In genomic region chr10:109393425-109393824, GRCh38 we compare ENCODE assay signal across 17 cellular contexts.
"Had no signal": no experiment of that assay in that cellular context is flagged by ENCODE, and none has a peak within 500 bp of the region (broad histone marks: within the 10 kb centered on the region; RNA-seq: fewer than 3 reads in every experiment).

No MANE protein-coding gene starts in this region.

- H3K4me3 ChIP-seq: ascending aorta, breast epithelium, gastrocnemius medialis, heart right ventricle, ovary, sigmoid colon, spleen, upper lobe of left lung had no signal

- H3K27me3 ChIP-seq: ascending aorta, breast epithelium, gastrocnemius medialis, ovary, sigmoid colon, spleen, upper lobe of left lung had no signal

- H3K4me3 Mint-ChIP-seq: activated naive CD4-positive, alpha-beta T cell treated with anti-CD3 and anti-CD28 coated beads for 36 hours; activated naive CD8-positive, alpha-beta T cell treated with anti-CD3 and anti-CD28 coated beads, Interleukin-2, amount 50 U/mL, for 24 hours; dendritic cell treated with granulocyte-macrophage colony-stimulating factor and Interleukin-4, amounts not matched to agents 40 ng/mL and 50 ng/mL, for 4 days; effector memory CD8-positive, alpha-beta T cell; nephron; stimulated activated naive CD8-positive, alpha-beta T cell treated with anti-CD3 and anti-CD28 coated beads, Interleukin-15, amount 100 ng/mL, for 72 hours had no signal

- H3K9me3 ChIP-seq: ascending aorta, gastrocnemius medialis, ovary, sigmoid colon, upper lobe of left lung had no signal

- H3K4me1 Mint-ChIP-seq: activated naive CD8-positive, alpha-beta T cell treated with anti-CD3 and anti-CD28 coated beads, Interleukin-2, amount 50 U/mL, for 24 hours; stimulated activated naive CD8-positive, alpha-beta T cell treated with anti-CD3 and anti-CD28 coated beads, Interleukin-15, amount 100 ng/mL, for 72 hours had no signal

- H3K9me3 Mint-ChIP-seq: activated naive CD8-positive, alpha-beta T cell treated with anti-CD3 and anti-CD28 coated beads, Interleukin-2, amount 50 U/mL, for 24 hours had no signal

- ATAC-seq: activated CD4-positive, CD25-positive, alpha-beta regulatory T cell treated with anti-CD3 and anti-CD28 coated beads, Interleukin-2, amount 50 U/mL, for 24 hours; activated naive CD8-positive, alpha-beta T cell treated with anti-CD3 and anti-CD28 coated beads, Interleukin-2, amount 50 U/mL, for 24 hours; effector memory CD8-positive, alpha-beta T cell; gastrocnemius medialis; heart right ventricle; stimulated activated naive CD8-positive, alpha-beta T cell treated with anti-CD3 and anti-CD28 coated beads, Interleukin-15, amount 100 ng/mL, for 72 hours had no signal

- H3K36me3 ChIP-seq: ascending aorta, breast epithelium, gastrocnemius medialis, heart right ventricle, ovary, sigmoid colon, spleen, upper lobe of left lung had no signal

- H3K27ac Mint-ChIP-seq: activated naive CD4-positive, alpha-beta T cell treated with anti-CD3 and anti-CD28 coated beads for 36 hours; activated naive CD8-positive, alpha-beta T cell treated with anti-CD3 and anti-CD28 coated beads, Interleukin-2, amount 50 U/mL, for 24 hours; dendritic cell treated with granulocyte-macrophage colony-stimulating factor and Interleukin-4, amounts not matched to agents 40 ng/mL and 50 ng/mL, for 4 days; effector memory CD8-positive, alpha-beta T cell; nephron; stimulated activated naive CD8-positive, alpha-beta T cell treated with anti-CD3 and anti-CD28 coated beads, Interleukin-15, amount 100 ng/mL, for 72 hours had no signal

- H3K27ac ChIP-seq: ascending aorta, breast epithelium, gastrocnemius medialis, heart right ventricle, ovary, sigmoid colon, spleen, upper lobe of left lung had no signal

- DNase-seq: activated CD4-positive, alpha-beta T cell treated with anti-CD3 and anti-CD28 coated beads, Interleukin-2, amount 50 U/mL, for 1 hour; activated naive CD4-positive, alpha-beta T cell treated with anti-CD3 and anti-CD28 coated beads for 36 hours; activated naive CD8-positive, alpha-beta T cell treated with anti-CD3 and anti-CD28 coated beads, Interleukin-2, amount 50 U/mL, for 24 hours; activated T-cell treated with anti-CD3 and anti-CD28 coated beads for 4 hours; effector memory CD8-positive, alpha-beta T cell; gastrocnemius medialis; heart right ventricle; ovary; sigmoid colon; spleen; stimulated activated naive CD8-positive, alpha-beta T cell treated with anti-CD3 and anti-CD28 coated beads, Interleukin-15, amount 100 ng/mL, for 72 hours; upper lobe of left lung had no signal

- H3K27me3 Mint-ChIP-seq: activated naive CD8-positive, alpha-beta T cell treated with anti-CD3 and anti-CD28 coated beads, Interleukin-2, amount 50 U/mL, for 24 hours; dendritic cell treated with granulocyte-macrophage colony-stimulating factor and Interleukin-4, amounts not matched to agents 40 ng/mL and 50 ng/mL, for 4 days; effector memory CD8-positive, alpha-beta T cell; stimulated activated naive CD8-positive, alpha-beta T cell treated with anti-CD3 and anti-CD28 coated beads, Interleukin-15, amount 100 ng/mL, for 72 hours had no signal

- H3K4me1 ChIP-seq: ascending aorta, breast epithelium, gastrocnemius medialis, heart right ventricle, sigmoid colon, spleen, upper lobe of left lung had no signal
